ENCODE assay signal across 9 cellular contexts in the genomic region with DNA sequence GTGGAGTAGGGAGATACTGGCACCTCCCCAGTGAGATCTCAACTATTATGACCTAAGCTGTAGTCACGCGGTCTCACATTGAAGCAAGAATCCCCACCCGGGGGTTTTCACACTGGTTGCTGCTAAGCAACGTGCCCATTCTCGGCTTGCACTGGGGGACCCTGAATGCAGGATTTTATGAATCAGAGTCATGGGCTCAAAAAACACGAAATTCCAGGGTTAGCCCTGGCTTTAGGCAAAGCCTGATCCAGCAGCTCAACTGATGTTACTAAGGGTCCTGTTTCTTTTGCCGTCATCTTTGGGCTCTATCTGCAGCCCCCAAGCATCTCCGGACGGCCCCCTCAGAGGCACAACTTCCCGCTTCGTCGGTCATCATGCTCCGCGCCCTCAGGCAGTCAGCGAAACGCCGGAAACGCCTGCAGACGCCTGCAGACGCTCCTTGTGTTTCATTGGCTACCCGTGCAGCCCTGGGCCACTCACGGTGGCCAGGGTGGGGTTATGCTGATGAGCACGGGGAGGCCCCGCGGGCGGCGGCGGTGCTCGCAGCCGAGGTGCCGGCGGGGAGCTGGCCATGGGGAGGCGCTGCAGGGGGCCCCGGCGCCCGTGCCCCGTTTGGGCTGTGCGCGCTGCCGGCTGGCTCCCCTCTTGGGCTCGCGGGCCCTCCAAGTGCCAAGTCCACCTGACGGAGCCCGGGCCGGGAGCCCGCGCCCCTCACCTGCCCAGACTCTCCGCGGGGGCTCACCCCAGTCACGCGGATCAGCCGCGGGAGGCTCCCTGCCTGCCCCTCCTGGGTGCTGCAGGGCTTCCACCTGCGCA. TPM values are rescaled to one million over a fixed set of nuclear protein-coding genes. Genes with fewer than 3 reads are reported as not detected.
DNase-seq lines count a peak whose midpoint lies in the region; ATAC-seq and TF ChIP-seq lines count a peak whose summit lies in the region.
"Had no signal": no experiment of that assay in that cellular context is flagged by ENCODE, and none has a peak within 500 bp of the region (broad histone marks: within the 10 kb centered on the region; RNA-seq: fewer than 3 reads in every experiment).

No MANE protein-coding gene starts in this region.

- ATAC-seq in GM18870 (IDR thresholded peaks at IDR 0.05; ENCODE audit: unreplicated experiment), result peak; percentile 89
- ATAC-seq in HG03108 (IDR thresholded peaks at IDR 0.05; ENCODE audit: unreplicated experiment), result peak; percentile 99

- peaks cover 12% of the 10 kb centered on the region for H3K27me3 ChIP-seq in kidney epithelial cell (ENCODE audit: control insufficient read depth, insufficient read depth, low read length)

- peak; percentile 7 for TF ChIP-seq CTCF in kidney epithelial cell (IDR thresholded peaks at IDR 0.05; ENCODE audit: insufficient read depth, low read length, poor library complexity, severe bottlenecking)

- peak overlapping the region; percentile 53 for H3K4me3 ChIP-seq in kidney epithelial cell (ENCODE audit: low read depth, low read length)

- no peaks in the 10 kb centered on the region for H3K36me3 ChIP-seq in kidney epithelial cell (ENCODE audit: control insufficient read depth, insufficient read depth, low read length)

- DNase-seq in AG08395 (ENCODE audit: low spot score), result peak; percentile 83
- peak; percentile 92 for DNase-seq in NCI-H2171 treated with DMSO at 0.1 percent for 48 hours (lab: John Stamatoyannopoulos, UW)
- DNase-seq in activated CD4-positive, CD25-positive, alpha-beta regulatory T cell treated with anti-CD3 and anti-CD28 coated beads, Interleukin-2, amount 50 U/mL, for 16 hours (ENCODE audit: low read depth, low spot score), result peak; percentile 80
- DNase-seq in cerebellar cortex (ENCODE audit: low spot score), result peak; percentile 88
- peak; percentile 65 for DNase-seq in kidney epithelial cell (ENCODE audit: low read depth)
- peak; percentile 88 to 89 for DNase-seq in stimulated activated CD4-positive, alpha-beta T cell treated with anti-CD3 and anti-CD28 coated beads, Interleukin-15, amount 100 ng/mL, for 48 hours (ENCODE audit: low read depth in 2 of 2)

RNA-seq across cellular contexts. Expression of gene EFCC1, which starts 25.8 kb away (rescaled TPM):
- 0.14 TPM in 1 of 2 replicates, not detected in the other for total RNA-seq in kidney epithelial cell
- total RNA-seq: HT1080 had no signal

RNA-seq across cellular contexts. Expression of gene CFAP92, which starts 33.1 kb away (rescaled TPM):
- 0.50 and 1.7 TPM in 2 replicates for total RNA-seq in kidney epithelial cell
- total RNA-seq: HT1080 had no signal

RNA-seq across cellular contexts. Expression of gene GP9, which starts 33.6 kb away (rescaled TPM):
- total RNA-seq in kidney epithelial cell, result not detected in 2 replicates
- total RNA-seq: HT1080 had no signal

Comparison
In these comparisons a context has a peak if more than half of its experiments do, and no peak if none do; other contexts are left out.
1. Peak in every context shown above with its lines: DNase-seq, ATAC-seq and H3K4me3 ChIP-seq.